Comparison of ENCODE assay signal across 10 cellular contexts in the genomic region with DNA sequence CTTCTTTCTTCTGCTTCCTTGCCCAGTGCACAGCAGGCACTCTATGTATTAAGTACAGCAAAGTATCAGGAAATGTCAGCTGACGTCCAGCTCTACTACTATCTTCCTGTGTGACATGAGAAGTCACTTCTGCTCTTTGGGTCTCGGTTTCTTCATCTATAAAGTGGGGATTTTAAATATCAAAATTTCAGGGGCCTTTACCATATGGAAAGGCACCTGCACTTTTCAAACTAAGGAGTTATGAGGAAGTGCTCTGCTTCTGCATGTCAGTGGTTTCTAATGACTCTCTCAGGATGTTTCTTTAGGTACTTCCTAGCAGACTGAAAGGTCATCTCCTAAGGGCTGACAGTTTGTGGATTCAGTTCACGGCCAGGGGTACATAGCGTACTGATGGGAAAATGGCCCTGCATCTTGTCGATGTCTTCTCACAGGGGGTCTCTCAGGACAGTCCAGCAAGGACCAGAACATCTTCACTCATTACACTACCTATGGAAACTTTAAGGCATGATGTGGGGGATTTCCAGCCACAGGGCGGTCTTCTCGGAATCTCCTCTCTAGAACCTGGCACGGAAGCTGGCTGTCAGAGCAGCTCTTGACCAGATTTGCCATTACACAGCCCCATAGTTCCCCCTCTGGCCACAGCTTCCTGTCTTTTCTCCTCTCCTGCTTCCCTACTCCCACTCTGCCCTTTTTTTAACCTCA. TPM values are rescaled to one million over a fixed set of nuclear protein-coding genes. Genes with fewer than 3 reads are reported as not detected.
DNase-seq lines count a peak whose midpoint lies in the region; ATAC-seq and TF ChIP-seq lines count a peak whose summit lies in the region.
"Had no signal": no experiment of that assay in that cellular context is flagged by ENCODE, and none has a peak within 500 bp of the region (broad histone marks: within the 10 kb centered on the region; RNA-seq: fewer than 3 reads in every experiment).

No MANE protein-coding gene starts in this region.

- H3K27me3 ChIP-seq in upper lobe of left lung (no peaks in the 10 kb centered on the region), SJCRH30 (no peaks in the 10 kb centered on the region)
- H3K27me3 ChIP-seq: BE2C had no signal

- 74 to 78% methylated on average over 8 of the region's 8 CpGs for WGBS in upper lobe of left lung, 2 donors

- H3K9me3 ChIP-seq in T-helper 17 cell (ENCODE audit: control insufficient read depth, low read length, poor library complexity, severe bottlenecking) (no peaks in the 10 kb centered on the region), upper lobe of left lung (peaks cover 0 to 3% (median 0%) of the 10 kb centered on the region in 4 donors), SJCRH30 (replicated peaks) (0 out of 2 replicates have a peak, but pooled peaks cover 7% of the 10 kb centered on the region)
- H3K9me3 ChIP-seq: BE2C had no signal

- ATAC-seq in HG02840 (IDR thresholded peaks at IDR 0.05; ENCODE audit: low FRiP score, unreplicated experiment) (peak; percentile 62), T-helper 17 cell (no peak), upper lobe of left lung (ENCODE audit: low FRiP score in 2 of 2) (peak; percentile 22 to 41)

- no peak for TF ChIP-seq EP300 in upper lobe of left lung (IDR thresholded peaks at IDR 0.05)

- H3K9me3 Mint-ChIP-seq in activated naive CD4-positive, alpha-beta T cell treated with anti-CD3 and anti-CD28 coated beads, Interleukin-2, amount 10 ng/mL, durations not matched to agents 7 days and 5 days: peaks cover 1% of the 10 kb centered on the region
- H3K9me3 Mint-ChIP-seq: activated naive CD4-positive, alpha-beta T cell treated with anti-CD3 and anti-CD28 coated beads, Interleukin-2, amount 50 U/mL, for 72 hours had no signal

- no peaks in the 10 kb centered on the region for H3K27me3 Mint-ChIP-seq in activated naive CD4-positive, alpha-beta T cell treated with anti-CD3 and anti-CD28 coated beads, Interleukin-2, amount 10 ng/mL, durations not matched to agents 7 days and 5 days
- no peaks in the 10 kb centered on the region for H3K27me3 Mint-ChIP-seq in T-helper 17 cell

- H3K4me1 ChIP-seq in upper lobe of left lung (peaks cover 0 to 12% (median 3%) of the 10 kb centered on the region in 4 donors), SJCRH30 (0 out of 2 replicates have a peak, but pooled peaks cover 3% of the 10 kb centered on the region)
- H3K4me1 ChIP-seq: BE2C had no signal

- CTCF ChIA-PET in activated naive CD4-positive, alpha-beta T cell treated with anti-CD3 and anti-CD28 coated beads, Interleukin-2, amount 10 ng/mL, durations not matched to agents 7 days and 5 days (lab: Charles Lee): interaction anchor here (1.6 kb wide), 1 partner anchor 21 kb away, joined by 5 read pairs; no protein-coding TSS in a partner anchor

- peaks cover 0 to 10% (median 0%) of the 10 kb centered on the region in 4 donors for H3K36me3 ChIP-seq in upper lobe of left lung
- peaks cover 16% of the 10 kb centered on the region; the same call in 1 of the 2 replicates for H3K36me3 ChIP-seq in SJCRH30
- H3K36me3 ChIP-seq: BE2C had no signal

- H3K4me3 ChIP-seq in upper lobe of left lung (no peak overlapping the region), SJCRH30 (no peak overlapping the region)

- H3K27ac ChIP-seq in upper lobe of left lung: peak overlapping the region in 1 of 4 donors; percentile 11
- H3K27ac ChIP-seq in SJCRH30: no peak overlapping the region

- H3K4me1 Mint-ChIP-seq in activated naive CD4-positive, alpha-beta T cell treated with anti-CD3 and anti-CD28 coated beads, Interleukin-2, amount 10 ng/mL, durations not matched to agents 7 days and 5 days: peaks cover 7% of the 10 kb centered on the region
- H3K4me1 Mint-ChIP-seq in T-helper 17 cell: peaks cover 8% of the 10 kb centered on the region

- H3K4me3 Mint-ChIP-seq in activated naive CD4-positive, alpha-beta T cell treated with anti-CD3 and anti-CD28 coated beads, Interleukin-2, amount 10 ng/mL, durations not matched to agents 7 days and 5 days: no peak overlapping the region
- H3K4me3 Mint-ChIP-seq in T-helper 17 cell: peak overlapping the region; percentile 25

- peaks cover 8% of the 10 kb centered on the region for H3K36me3 Mint-ChIP-seq in activated naive CD4-positive, alpha-beta T cell treated with anti-CD3 and anti-CD28 coated beads, Interleukin-2, amount 10 ng/mL, durations not matched to agents 7 days and 5 days
- H3K36me3 Mint-ChIP-seq in T-helper 17 cell (ENCODE audit: low read depth): no peaks in the 10 kb centered on the region
- H3K36me3 Mint-ChIP-seq: activated naive CD4-positive, alpha-beta T cell treated with anti-CD3 and anti-CD28 coated beads, Interleukin-2, amount 50 U/mL, for 72 hours had no signal

- TF ChIP-seq POLR2A in upper lobe of left lung (IDR thresholded peaks at IDR 0.05): no peak

- no peak for TF ChIP-seq CTCF in upper lobe of left lung (IDR thresholded peaks at IDR 0.05)

- H3K27ac Mint-ChIP-seq in activated naive CD4-positive, alpha-beta T cell treated with anti-CD3 and anti-CD28 coated beads, Interleukin-2, amount 10 ng/mL, durations not matched to agents 7 days and 5 days: peak overlapping the region; percentile 22
- H3K27ac Mint-ChIP-seq in T-helper 17 cell: peak overlapping the region; percentile 74

- DNase-seq in activated naive CD4-positive, alpha-beta T cell treated with anti-CD3 and anti-CD28 coated beads, Interleukin-2, amount 10 ng/mL, durations not matched to agents 7 days and 5 days: no peak
- DNase-seq in activated naive CD4-positive, alpha-beta T cell treated with Interleukin-2 at 50 U/mL for 16 hours: no peak
- DNase-seq in T-helper 17 cell (no peak), upper lobe of left lung (no peak), SJCRH30 (no peak), iPS-NIHi11 (ENCODE audit: low spot score) (no peak), SKM-1 (lab: John Stamatoyannopoulos, UW; ENCODE audit: unreplicated experiment) (no peak)
- DNase-seq: BE2C had no signal

RNA-seq across cellular contexts. Expression of a gene that starts 42.0 kb away (rescaled TPM):
- 10 to 100 TPM; 25.5 to 26.6 TPM for total RNA-seq in T-helper 17 cell
- 10 to 100 TPM in 3 of 6 donors, 1 to 10 TPM in 3; 5.2 to 27.4 (median 8.7) TPM for total RNA-seq in upper lobe of left lung
- total RNA-seq in SJCRH30 (2014; rRNA removed; shearing (Covaris generic)): 4.0 and 4.4 TPM in 2 replicates

RNA-seq across cellular contexts. Expression of a gene that starts 45.5 kb away (rescaled TPM):
- total RNA-seq in T-helper 17 cell (10 to 100 TPM; 16.7 to 24.5 TPM), upper lobe of left lung (100 to 1,000 TPM in 1 of 6 donors, 10 to 100 TPM in 5; 25.8 to 201 (median 44.1) TPM)
- total RNA-seq in SJCRH30 (2014; rRNA removed; shearing (Covaris generic)): 16.9 and 21.1 TPM in 2 replicates
